Comparison of ENCODE assay signal across 14 cellular contexts in the genomic region with DNA sequence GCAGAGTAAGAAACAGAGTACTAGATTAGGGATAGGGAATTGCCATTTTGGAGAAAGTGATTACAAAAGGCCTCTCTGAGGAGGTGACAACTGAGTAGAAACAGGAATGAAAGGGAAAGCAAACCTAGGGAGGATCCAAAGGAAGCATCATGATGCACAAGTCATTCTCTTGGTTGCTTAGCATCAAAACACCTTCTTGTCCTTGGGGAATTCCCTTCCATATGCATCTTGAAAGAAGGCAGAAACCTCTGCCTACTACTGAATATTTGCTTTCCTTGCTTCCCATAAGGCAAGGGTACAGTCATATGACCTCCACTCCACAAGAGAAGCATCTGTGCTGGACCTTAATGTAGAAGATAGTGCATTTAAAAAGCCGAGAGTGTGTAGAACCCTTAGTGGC. TPM values are rescaled to one million over a fixed set of nuclear protein-coding genes. Genes with fewer than 3 reads are reported as not detected.
DNase-seq lines count a peak whose midpoint lies in the region; ATAC-seq lines count a peak whose summit lies in the region.
"Had no signal": no experiment of that assay in that cellular context is flagged by ENCODE, and none has a peak within 500 bp of the region (broad histone marks: within the 10 kb centered on the region; RNA-seq: fewer than 3 reads in every experiment).

No MANE protein-coding gene starts in this region.

- H3K27me3 Mint-ChIP-seq in activated T-helper 1 cell treated with anti-CD3 and anti-CD28 coated beads, Interleukin-12 subunit alpha, Interleukin-12 subunit beta, Interleukin-2, Interleukin-4 antibody, amounts not matched to agents 30 ng/mL and 10 ng/mL and 1 ng/mL, durations not matched to agents 14 hours and 24 hours and 36 hours (ENCODE audit: insufficient read depth): no peaks in the 10 kb centered on the region
- H3K27me3 Mint-ChIP-seq in activated CD4-positive, alpha-beta memory T cell treated with anti-CD3 and anti-CD28 coated beads, Interleukin-2, amount 10 ng/mL, durations not matched to agents 7 days and 5 days: no peaks in the 10 kb centered on the region
- H3K27me3 Mint-ChIP-seq: stimulated activated naive B cell treated with anti-CD40 and anti-IgM and Interleukin-4, amounts not matched to agents 10 μg/mL and 1 μg/mL and 100 μg/mL, for 72 hours had no signal

- no peaks in the 10 kb centered on the region for H3K27me3 ChIP-seq in H7 (ENCODE audit: control insufficient read depth, insufficient read depth, low read length)
- H3K27me3 ChIP-seq: body of pancreas had no signal

- H3K36me3 ChIP-seq in H7 (replicated peaks; ENCODE audit: control insufficient read depth, insufficient read depth, low read length): no peaks in the 10 kb centered on the region

- peaks cover 34% of the 10 kb centered on the region for H3K4me1 Mint-ChIP-seq in activated T-helper 1 cell treated with anti-CD3 and anti-CD28 coated beads, Interleukin-12 subunit alpha, Interleukin-12 subunit beta, Interleukin-2, Interleukin-4 antibody, amounts not matched to agents 30 ng/mL and 10 ng/mL and 1 ng/mL, durations not matched to agents 14 hours and 24 hours and 36 hours (ENCODE audit: low read depth)
- peaks cover 17% of the 10 kb centered on the region for H3K4me1 Mint-ChIP-seq in activated CD4-positive, alpha-beta memory T cell treated with anti-CD3 and anti-CD28 coated beads, Interleukin-2, amount 10 ng/mL, durations not matched to agents 7 days and 5 days

- no peak overlapping the region for H3K4me3 Mint-ChIP-seq in activated T-helper 1 cell treated with anti-CD3 and anti-CD28 coated beads, Interleukin-12 subunit alpha, Interleukin-12 subunit beta, Interleukin-2, Interleukin-4 antibody, amounts not matched to agents 30 ng/mL and 10 ng/mL and 1 ng/mL, durations not matched to agents 14 hours and 24 hours and 36 hours
- H3K4me3 Mint-ChIP-seq in activated CD4-positive, alpha-beta memory T cell treated with anti-CD3 and anti-CD28 coated beads, Interleukin-2, amount 10 ng/mL, durations not matched to agents 7 days and 5 days: no peak overlapping the region
- H3K4me3 Mint-ChIP-seq: stimulated activated naive B cell treated with anti-CD40 and anti-IgM and Interleukin-4, amounts not matched to agents 10 μg/mL and 1 μg/mL and 100 μg/mL, for 72 hours had no signal

- ATAC-seq in GM19455 (IDR thresholded peaks at IDR 0.05; ENCODE audit: unreplicated experiment): no peak
- ATAC-seq: body of pancreas had no signal

- DNase-seq in DMS 273 (lab: John Stamatoyannopoulos, UW; ENCODE audit: unreplicated experiment) (peak; percentile 1), DMS 273 treated with DMSO at 0.1 percent for 48 hours (lab: John Stamatoyannopoulos, UW) (no peak), H7 (peak; percentile 32), iPS-NIHi11 (ENCODE audit: low spot score) (peak; percentile 7), SIG-M5 treated with dmso at 0.1 percent for 504 hours (lab: John Stamatoyannopoulos, UW; ENCODE audit: unreplicated experiment) (no peak)
- DNase-seq in activated T-helper 1 cell treated with anti-CD3 and anti-CD28 coated beads, Interleukin-12 subunit alpha, Interleukin-12 subunit beta, Interleukin-2, Interleukin-4 antibody, amounts not matched to agents 30 ng/mL and 10 ng/mL and 1 ng/mL, durations not matched to agents 14 hours and 24 hours and 36 hours (ENCODE audit: low spot score): no peak
- no peak for DNase-seq in activated CD4-positive, alpha-beta memory T cell treated with anti-CD3 and anti-CD28 coated beads, Interleukin-2, amount 10 ng/mL, durations not matched to agents 7 days and 5 days
- DNase-seq: body of pancreas; midbrain; NCI-H1436 treated with DMSO at 0.1 percent for 48 hours; occipital lobe; stimulated activated naive B cell treated with anti-CD40 and anti-IgM and Interleukin-4, amounts not matched to agents 10 μg/mL and 1 μg/mL and 100 μg/mL, for 72 hours; T-helper 1 cell had no signal

- intact Hi-C loops in activated T-helper 1 cell treated with anti-CD3 and anti-CD28 coated beads, Interleukin-12 subunit alpha, Interleukin-12 subunit beta, Interleukin-2, Interleukin-4 antibody, amounts not matched to agents 30 ng/mL and 10 ng/mL and 1 ng/mL, durations not matched to agents 14 hours and 24 hours and 36 hours (cut with micrococcal nuclease): loop anchor here (1.0 kb wide), 2 partner anchors 22 to 47 kb away; no protein-coding TSS in a partner anchor

- H3K9me3 Mint-ChIP-seq in activated T-helper 1 cell treated with anti-CD3 and anti-CD28 coated beads, Interleukin-12 subunit alpha, Interleukin-12 subunit beta, Interleukin-2, Interleukin-4 antibody, amounts not matched to agents 30 ng/mL and 10 ng/mL and 1 ng/mL, durations not matched to agents 14 hours and 24 hours and 36 hours: no peaks in the 10 kb centered on the region
- H3K9me3 Mint-ChIP-seq in activated CD4-positive, alpha-beta memory T cell treated with anti-CD3 and anti-CD28 coated beads, Interleukin-2, amount 10 ng/mL, durations not matched to agents 7 days and 5 days: no peaks in the 10 kb centered on the region
- H3K9me3 Mint-ChIP-seq: stimulated activated naive B cell treated with anti-CD40 and anti-IgM and Interleukin-4, amounts not matched to agents 10 μg/mL and 1 μg/mL and 100 μg/mL, for 72 hours had no signal

- POLR2A ChIA-PET in activated CD4-positive, alpha-beta memory T cell treated with anti-CD3 and anti-CD28 coated beads, Interleukin-2, amount 10 ng/mL, durations not matched to agents 7 days and 5 days (lab: Charles Lee): interaction anchor here (1.1 to 1.4 kb wide), 2 partner anchors 25 to 148 kb away, joined by 4 to 6 read pairs; partner anchors contain the start of genes GABPB1 and SLC27A2

- peaks cover 28% of the 10 kb centered on the region for H3K36me3 Mint-ChIP-seq in activated T-helper 1 cell treated with anti-CD3 and anti-CD28 coated beads, Interleukin-12 subunit alpha, Interleukin-12 subunit beta, Interleukin-2, Interleukin-4 antibody, amounts not matched to agents 30 ng/mL and 10 ng/mL and 1 ng/mL, durations not matched to agents 14 hours and 24 hours and 36 hours (ENCODE audit: low read depth)
- peaks cover 11% of the 10 kb centered on the region for H3K36me3 Mint-ChIP-seq in activated CD4-positive, alpha-beta memory T cell treated with anti-CD3 and anti-CD28 coated beads, Interleukin-2, amount 10 ng/mL, durations not matched to agents 7 days and 5 days (ENCODE audit: low read depth)

- CTCF ChIA-PET in activated CD4-positive, alpha-beta memory T cell treated with anti-CD3 and anti-CD28 coated beads, Interleukin-2, amount 10 ng/mL, durations not matched to agents 7 days and 5 days (lab: Charles Lee): interaction anchor here (0.9 kb wide), 1 partner anchor 9 kb away, joined by 3 read pairs; no protein-coding TSS in a partner anchor

- no peak overlapping the region for H3K4me3 ChIP-seq in H7 (ENCODE audit: insufficient read depth, low read depth, low read length)
- H3K4me3 ChIP-seq: body of pancreas had no signal

- H3K27ac Mint-ChIP-seq in activated T-helper 1 cell treated with anti-CD3 and anti-CD28 coated beads, Interleukin-12 subunit alpha, Interleukin-12 subunit beta, Interleukin-2, Interleukin-4 antibody, amounts not matched to agents 30 ng/mL and 10 ng/mL and 1 ng/mL, durations not matched to agents 14 hours and 24 hours and 36 hours: peak overlapping the region; percentile 69
- no peak overlapping the region for H3K27ac Mint-ChIP-seq in activated CD4-positive, alpha-beta memory T cell treated with anti-CD3 and anti-CD28 coated beads, Interleukin-2, amount 10 ng/mL, durations not matched to agents 7 days and 5 days
- H3K27ac Mint-ChIP-seq: stimulated activated naive B cell treated with anti-CD40 and anti-IgM and Interleukin-4, amounts not matched to agents 10 μg/mL and 1 μg/mL and 100 μg/mL, for 72 hours had no signal

RNA-seq across cellular contexts. Expression of gene GABPB1, which starts 24.1 kb away (rescaled TPM):
- 39.6 and 43.0 TPM in 2 replicates for total RNA-seq in H7 (2014; rRNA removed; shearing (Covaris generic))
- total RNA-seq in activated T-helper 1 cell treated with anti-CD3 and anti-CD28 coated beads, Interleukin-12 subunit alpha, Interleukin-12 subunit beta, Interleukin-2, Interleukin-4 antibody, amounts not matched to agents 30 ng/mL and 10 ng/mL and 1 ng/mL, durations not matched to agents 14 hours and 24 hours and 36 hours: 80.7 and 81.0 TPM in 2 replicates
- total RNA-seq in activated CD4-positive, alpha-beta memory T cell treated with anti-CD3 and anti-CD28 coated beads, Interleukin-2, amount 10 ng/mL, durations not matched to agents 7 days and 5 days: 10 to 100 TPM; 37.5 to 38.1 TPM

Comparison
In these comparisons a context has a peak if more than half of its experiments do, and no peak if none do; other contexts are left out.
1. DNase-seq: peak in DMS 273 (single experiment), H7 (single experiment) and iPS-NIHi11 (single experiment); none in DMS 273 treated with DMSO at 0.1 percent for 48 hours (single experiment), activated T-helper 1 cell treated with anti-CD3 and anti-CD28 coated beads, Interleukin-12 subunit alpha, Interleukin-12 subunit beta, Interleukin-2, Interleukin-4 antibody, amounts not matched to agents 30 ng/mL and 10 ng/mL and 1 ng/mL, durations not matched to agents 14 hours and 24 hours and 36 hours (single experiment), activated CD4-positive, alpha-beta memory T cell treated with anti-CD3 and anti-CD28 coated beads, Interleukin-2, amount 10 ng/mL, durations not matched to agents 7 days and 5 days (single experiment) and SIG-M5 treated with dmso at 0.1 percent for 504 hours (single experiment).